1 cellular context compared by ENCODE assay signal in genomic region chr9:124551472-124552339, GRCh38.
TF ChIP-seq lines count a peak whose summit lies in the region.

No MANE protein-coding gene starts in this region.

TF ChIP-seq in K562, 482 proteins besides CTCF, POLR2A, EP300 and RAD21 (continues in another document):
- TF ChIP-seq SNRNP70 (optimal IDR thresholded peaks at IDR 0.05; ENCODE audit: low read depth, low read length) (no peak), HNRNPUL1 (IDR thresholded peaks at IDR 0.05; ENCODE audit: low read length) (no peak), CBFA2T2 (conservative IDR thresholded peaks at IDR 0.05) (no peak), CHCHD3 (CRISPR knock-in tag; IDR thresholded peaks at IDR 0.05) (no peak), ZNF431 (CRISPR knock-in tag; IDR thresholded peaks at IDR 0.05) (no peak), ZNF592 (IDR thresholded peaks at IDR 0.05) (no peak), TAF7 (tag; IDR thresholded peaks at IDR 0.05) (no peak), BRD9 (IDR thresholded peaks at IDR 0.05; ENCODE audit: low read depth, partially characterized antibody) (peak; percentile 49), KLF10 (CRISPR knock-in tag; IDR thresholded peaks at IDR 0.05) (no peak), ARID3A (IDR thresholded peaks at IDR 0.05; ENCODE audit: borderline replicate concordance, low read depth, low read length) (no peak), RFX1 (IDR thresholded peaks at IDR 0.05) (0 out of 2 replicates have a peak, but pooled peaks have one; percentile 13), CREM (IDR thresholded peaks at IDR 0.05; ENCODE audit: low read depth) (peak; percentile 49; the same call in 1 of the 2 replicates), RFX5 (IDR thresholded peaks at IDR 0.05; ENCODE audit: low read depth, low read length) (no peak), POLR2H (tag; IDR thresholded peaks at IDR 0.05; ENCODE audit: low read depth) (no peak), CAMTA2 (CRISPR knock-in tag; conservative IDR thresholded peaks at IDR 0.05) (no peak), EGR1 (conservative IDR thresholded peaks at IDR 0.05) (0 out of 2 replicates have a peak, but pooled peaks have one; percentile 12), NONO (IDR thresholded peaks at IDR 0.05; ENCODE audit: low read depth in 2 of 2, low read length in 1 of 2) (no peak)
- TF ChIP-seq, protein P1, sequence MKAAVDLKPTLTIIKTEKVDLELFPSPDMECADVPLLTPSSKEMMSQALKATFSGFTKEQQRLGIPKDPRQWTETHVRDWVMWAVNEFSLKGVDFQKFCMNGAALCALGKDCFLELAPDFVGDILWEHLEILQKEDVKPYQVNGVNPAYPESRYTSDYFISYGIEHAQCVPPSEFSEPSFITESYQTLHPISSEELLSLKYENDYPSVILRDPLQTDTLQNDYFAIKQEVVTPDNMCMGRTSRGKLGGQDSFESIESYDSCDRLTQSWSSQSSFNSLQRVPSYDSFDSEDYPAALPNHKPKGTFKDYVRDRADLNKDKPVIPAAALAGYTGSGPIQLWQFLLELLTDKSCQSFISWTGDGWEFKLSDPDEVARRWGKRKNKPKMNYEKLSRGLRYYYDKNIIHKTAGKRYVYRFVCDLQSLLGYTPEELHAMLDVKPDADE (conservative IDR thresholded peaks at IDR 0.05; ENCODE audit: control insufficient read depth, low read depth, low read length): no peak
- TF ChIP-seq, protein P2, sequence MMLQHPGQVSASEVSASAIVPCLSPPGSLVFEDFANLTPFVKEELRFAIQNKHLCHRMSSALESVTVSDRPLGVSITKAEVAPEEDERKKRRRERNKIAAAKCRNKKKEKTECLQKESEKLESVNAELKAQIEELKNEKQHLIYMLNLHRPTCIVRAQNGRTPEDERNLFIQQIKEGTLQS (IDR thresholded peaks at IDR 0.05): peak; percentile 15; the same call in 1 of the 2 replicates
- TF ChIP-seq, protein P2 (CRISPR knock-in tag; conservative IDR thresholded peaks at IDR 0.05): no peak
- TF ChIP-seq, protein P3, sequence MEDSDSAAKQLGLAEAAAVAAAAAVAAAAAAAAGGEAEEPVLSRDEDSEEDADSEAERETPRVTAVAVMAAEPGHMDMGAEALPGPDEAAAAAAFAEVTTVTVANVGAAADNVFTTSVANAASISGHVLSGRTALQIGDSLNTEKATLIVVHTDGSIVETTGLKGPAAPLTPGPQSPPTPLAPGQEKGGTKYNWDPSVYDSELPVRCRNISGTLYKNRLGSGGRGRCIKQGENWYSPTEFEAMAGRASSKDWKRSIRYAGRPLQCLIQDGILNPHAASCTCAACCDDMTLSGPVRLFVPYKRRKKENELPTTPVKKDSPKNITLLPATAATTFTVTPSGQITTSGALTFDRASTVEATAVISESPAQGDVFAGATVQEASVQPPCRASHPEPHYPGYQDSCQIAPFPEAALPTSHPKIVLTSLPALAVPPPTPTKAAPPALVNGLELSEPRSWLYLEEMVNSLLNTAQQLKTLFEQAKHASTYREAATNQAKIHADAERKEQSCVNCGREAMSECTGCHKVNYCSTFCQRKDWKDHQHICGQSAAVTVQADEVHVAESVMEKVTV (CRISPR knock-in tag; IDR thresholded peaks at IDR 0.05): peak; percentile 57; the same call in 1 of the 2 replicates
- TF ChIP-seq, protein P4, sequence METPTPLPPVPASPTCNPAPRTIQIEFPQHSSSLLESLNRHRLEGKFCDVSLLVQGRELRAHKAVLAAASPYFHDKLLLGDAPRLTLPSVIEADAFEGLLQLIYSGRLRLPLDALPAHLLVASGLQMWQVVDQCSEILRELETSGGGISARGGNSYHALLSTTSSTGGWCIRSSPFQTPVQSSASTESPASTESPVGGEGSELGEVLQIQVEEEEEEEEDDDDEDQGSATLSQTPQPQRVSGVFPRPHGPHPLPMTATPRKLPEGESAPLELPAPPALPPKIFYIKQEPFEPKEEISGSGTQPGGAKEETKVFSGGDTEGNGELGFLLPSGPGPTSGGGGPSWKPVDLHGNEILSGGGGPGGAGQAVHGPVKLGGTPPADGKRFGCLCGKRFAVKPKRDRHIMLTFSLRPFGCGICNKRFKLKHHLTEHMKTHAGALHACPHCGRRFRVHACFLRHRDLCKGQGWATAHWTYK (CRISPR knock-in tag; IDR thresholded peaks at IDR 0.05): no peak
- TF ChIP-seq, protein P5, sequence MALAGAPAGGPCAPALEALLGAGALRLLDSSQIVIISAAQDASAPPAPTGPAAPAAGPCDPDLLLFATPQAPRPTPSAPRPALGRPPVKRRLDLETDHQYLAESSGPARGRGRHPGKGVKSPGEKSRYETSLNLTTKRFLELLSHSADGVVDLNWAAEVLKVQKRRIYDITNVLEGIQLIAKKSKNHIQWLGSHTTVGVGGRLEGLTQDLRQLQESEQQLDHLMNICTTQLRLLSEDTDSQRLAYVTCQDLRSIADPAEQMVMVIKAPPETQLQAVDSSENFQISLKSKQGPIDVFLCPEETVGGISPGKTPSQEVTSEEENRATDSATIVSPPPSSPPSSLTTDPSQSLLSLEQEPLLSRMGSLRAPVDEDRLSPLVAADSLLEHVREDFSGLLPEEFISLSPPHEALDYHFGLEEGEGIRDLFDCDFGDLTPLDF (CRISPR knock-in tag; IDR thresholded peaks at IDR 0.05): no peak
- TF ChIP-seq, protein P6, sequence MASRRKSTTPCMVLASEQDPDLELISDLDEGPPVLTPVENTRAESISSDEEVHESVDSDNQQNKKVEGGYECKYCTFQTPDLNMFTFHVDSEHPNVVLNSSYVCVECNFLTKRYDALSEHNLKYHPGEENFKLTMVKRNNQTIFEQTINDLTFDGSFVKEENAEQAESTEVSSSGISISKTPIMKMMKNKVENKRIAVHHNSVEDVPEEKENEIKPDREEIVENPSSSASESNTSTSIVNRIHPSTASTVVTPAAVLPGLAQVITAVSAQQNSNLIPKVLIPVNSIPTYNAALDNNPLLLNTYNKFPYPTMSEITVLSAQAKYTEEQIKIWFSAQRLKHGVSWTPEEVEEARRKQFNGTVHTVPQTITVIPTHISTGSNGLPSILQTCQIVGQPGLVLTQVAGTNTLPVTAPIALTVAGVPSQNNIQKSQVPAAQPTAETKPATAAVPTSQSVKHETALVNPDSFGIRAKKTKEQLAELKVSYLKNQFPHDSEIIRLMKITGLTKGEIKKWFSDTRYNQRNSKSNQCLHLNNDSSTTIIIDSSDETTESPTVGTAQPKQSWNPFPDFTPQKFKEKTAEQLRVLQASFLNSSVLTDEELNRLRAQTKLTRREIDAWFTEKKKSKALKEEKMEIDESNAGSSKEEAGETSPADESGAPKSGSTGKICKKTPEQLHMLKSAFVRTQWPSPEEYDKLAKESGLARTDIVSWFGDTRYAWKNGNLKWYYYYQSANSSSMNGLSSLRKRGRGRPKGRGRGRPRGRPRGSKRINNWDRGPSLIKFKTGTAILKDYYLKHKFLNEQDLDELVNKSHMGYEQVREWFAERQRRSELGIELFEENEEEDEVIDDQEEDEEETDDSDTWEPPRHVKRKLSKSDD (conservative IDR thresholded peaks at IDR 0.05; ENCODE audit: low read length): 0 out of 2 replicates have a peak, but pooled peaks have one; percentile 32
- TF ChIP-seq, protein P7, sequence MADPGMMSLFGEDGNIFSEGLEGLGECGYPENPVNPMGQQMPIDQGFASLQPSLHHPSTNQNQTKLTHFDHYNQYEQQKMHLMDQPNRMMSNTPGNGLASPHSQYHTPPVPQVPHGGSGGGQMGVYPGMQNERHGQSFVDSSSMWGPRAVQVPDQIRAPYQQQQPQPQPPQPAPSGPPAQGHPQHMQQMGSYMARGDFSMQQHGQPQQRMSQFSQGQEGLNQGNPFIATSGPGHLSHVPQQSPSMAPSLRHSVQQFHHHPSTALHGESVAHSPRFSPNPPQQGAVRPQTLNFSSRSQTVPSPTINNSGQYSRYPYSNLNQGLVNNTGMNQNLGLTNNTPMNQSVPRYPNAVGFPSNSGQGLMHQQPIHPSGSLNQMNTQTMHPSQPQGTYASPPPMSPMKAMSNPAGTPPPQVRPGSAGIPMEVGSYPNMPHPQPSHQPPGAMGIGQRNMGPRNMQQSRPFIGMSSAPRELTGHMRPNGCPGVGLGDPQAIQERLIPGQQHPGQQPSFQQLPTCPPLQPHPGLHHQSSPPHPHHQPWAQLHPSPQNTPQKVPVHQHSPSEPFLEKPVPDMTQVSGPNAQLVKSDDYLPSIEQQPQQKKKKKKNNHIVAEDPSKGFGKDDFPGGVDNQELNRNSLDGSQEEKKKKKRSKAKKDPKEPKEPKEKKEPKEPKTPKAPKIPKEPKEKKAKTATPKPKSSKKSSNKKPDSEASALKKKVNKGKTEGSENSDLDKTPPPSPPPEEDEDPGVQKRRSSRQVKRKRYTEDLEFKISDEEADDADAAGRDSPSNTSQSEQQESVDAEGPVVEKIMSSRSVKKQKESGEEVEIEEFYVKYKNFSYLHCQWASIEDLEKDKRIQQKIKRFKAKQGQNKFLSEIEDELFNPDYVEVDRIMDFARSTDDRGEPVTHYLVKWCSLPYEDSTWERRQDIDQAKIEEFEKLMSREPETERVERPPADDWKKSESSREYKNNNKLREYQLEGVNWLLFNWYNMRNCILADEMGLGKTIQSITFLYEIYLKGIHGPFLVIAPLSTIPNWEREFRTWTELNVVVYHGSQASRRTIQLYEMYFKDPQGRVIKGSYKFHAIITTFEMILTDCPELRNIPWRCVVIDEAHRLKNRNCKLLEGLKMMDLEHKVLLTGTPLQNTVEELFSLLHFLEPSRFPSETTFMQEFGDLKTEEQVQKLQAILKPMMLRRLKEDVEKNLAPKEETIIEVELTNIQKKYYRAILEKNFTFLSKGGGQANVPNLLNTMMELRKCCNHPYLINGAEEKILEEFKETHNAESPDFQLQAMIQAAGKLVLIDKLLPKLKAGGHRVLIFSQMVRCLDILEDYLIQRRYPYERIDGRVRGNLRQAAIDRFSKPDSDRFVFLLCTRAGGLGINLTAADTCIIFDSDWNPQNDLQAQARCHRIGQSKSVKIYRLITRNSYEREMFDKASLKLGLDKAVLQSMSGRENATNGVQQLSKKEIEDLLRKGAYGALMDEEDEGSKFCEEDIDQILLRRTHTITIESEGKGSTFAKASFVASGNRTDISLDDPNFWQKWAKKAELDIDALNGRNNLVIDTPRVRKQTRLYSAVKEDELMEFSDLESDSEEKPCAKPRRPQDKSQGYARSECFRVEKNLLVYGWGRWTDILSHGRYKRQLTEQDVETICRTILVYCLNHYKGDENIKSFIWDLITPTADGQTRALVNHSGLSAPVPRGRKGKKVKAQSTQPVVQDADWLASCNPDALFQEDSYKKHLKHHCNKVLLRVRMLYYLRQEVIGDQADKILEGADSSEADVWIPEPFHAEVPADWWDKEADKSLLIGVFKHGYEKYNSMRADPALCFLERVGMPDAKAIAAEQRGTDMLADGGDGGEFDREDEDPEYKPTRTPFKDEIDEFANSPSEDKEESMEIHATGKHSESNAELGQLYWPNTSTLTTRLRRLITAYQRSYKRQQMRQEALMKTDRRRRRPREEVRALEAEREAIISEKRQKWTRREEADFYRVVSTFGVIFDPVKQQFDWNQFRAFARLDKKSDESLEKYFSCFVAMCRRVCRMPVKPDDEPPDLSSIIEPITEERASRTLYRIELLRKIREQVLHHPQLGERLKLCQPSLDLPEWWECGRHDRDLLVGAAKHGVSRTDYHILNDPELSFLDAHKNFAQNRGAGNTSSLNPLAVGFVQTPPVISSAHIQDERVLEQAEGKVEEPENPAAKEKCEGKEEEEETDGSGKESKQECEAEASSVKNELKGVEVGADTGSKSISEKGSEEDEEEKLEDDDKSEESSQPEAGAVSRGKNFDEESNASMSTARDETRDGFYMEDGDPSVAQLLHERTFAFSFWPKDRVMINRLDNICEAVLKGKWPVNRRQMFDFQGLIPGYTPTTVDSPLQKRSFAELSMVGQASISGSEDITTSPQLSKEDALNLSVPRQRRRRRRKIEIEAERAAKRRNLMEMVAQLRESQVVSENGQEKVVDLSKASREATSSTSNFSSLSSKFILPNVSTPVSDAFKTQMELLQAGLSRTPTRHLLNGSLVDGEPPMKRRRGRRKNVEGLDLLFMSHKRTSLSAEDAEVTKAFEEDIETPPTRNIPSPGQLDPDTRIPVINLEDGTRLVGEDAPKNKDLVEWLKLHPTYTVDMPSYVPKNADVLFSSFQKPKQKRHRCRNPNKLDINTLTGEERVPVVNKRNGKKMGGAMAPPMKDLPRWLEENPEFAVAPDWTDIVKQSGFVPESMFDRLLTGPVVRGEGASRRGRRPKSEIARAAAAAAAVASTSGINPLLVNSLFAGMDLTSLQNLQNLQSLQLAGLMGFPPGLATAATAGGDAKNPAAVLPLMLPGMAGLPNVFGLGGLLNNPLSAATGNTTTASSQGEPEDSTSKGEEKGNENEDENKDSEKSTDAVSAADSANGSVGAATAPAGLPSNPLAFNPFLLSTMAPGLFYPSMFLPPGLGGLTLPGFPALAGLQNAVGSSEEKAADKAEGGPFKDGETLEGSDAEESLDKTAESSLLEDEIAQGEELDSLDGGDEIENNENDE (IDR thresholded peaks at IDR 0.05; ENCODE audit: low read depth, low read length): no peak
